Comparison of ENCODE assay signal across 16 cellular contexts in the genomic region with DNA sequence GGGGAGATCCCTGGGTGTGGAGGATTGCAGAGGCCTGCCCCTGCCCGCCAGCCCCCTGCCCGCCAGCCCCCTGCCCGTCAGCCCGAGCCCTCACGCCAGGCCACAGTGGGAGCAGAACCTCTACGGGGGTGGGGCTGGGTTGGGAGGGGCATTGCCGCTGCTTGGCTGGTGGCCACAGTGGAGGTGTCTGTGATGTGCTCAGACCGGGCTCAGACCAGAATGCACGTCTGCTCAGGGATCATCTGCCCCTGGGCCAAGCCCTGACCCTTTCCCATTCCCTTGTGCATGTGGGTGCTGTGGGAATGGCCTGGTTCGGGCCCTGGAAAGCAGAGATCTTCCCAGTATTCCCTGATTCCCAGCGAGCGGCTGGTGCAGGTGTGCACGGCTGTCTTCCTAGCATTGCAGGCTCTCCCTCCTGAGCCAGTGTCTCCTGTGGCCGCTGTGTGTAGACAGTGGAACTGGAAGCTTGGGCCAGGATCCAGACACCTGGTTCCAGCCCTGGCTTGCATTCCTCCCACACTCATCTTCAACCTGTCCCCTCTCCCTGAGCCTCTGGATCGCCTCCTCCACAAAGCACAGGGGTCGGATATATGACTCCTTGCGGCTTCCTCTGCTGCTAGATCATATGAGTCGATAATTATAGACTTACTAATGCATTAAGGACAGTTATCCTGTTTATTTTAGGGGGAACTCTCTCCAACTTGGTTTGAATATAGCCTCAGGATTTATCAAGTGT.
A peak's percentile ranks its signal among the peaks of the same experiment; 100 is the strongest.
DNase-seq lines count a peak whose midpoint lies in the region; ATAC-seq, FAIRE-seq and TF ChIP-seq lines count a peak whose summit lies in the region.
"Had no signal": no experiment of that assay in that cellular context is flagged by ENCODE, and none has a peak within 500 bp of the region (broad histone marks: within the 10 kb centered on the region; RNA-seq: fewer than 3 reads in every experiment).

No MANE protein-coding gene starts in this region.

- FAIRE-seq in kidney (lab: Jason Lieb, UNC), result no peak
- FAIRE-seq: islet of Langerhans, K562, pancreas had no signal

- no peaks in the 10 kb centered on the region for H3K9me2 ChIP-seq in OCI-LY7 (ENCODE audit: insufficient read depth, low read length)

- TF ChIP-seq CTCF in kidney (IDR thresholded peaks at IDR 0.05; ENCODE audit: borderline replicate concordance, extremely low read depth, insufficient read depth) (no peak), OCI-LY7 (conservative IDR thresholded peaks at IDR 0.05; ENCODE audit: low read length) (no peak)

- ATAC-seq in activated naive CD8-positive, alpha-beta T cell treated with anti-CD3 and anti-CD28 coated beads, Interleukin-2, amount 50 U/mL, for 24 hours, result no peak
- ATAC-seq in HG03196 (IDR thresholded peaks at IDR 0.05; ENCODE audit: unreplicated experiment), result no peak
- ATAC-seq in GM18858 (IDR thresholded peaks at IDR 0.05; ENCODE audit: unreplicated experiment), result no peak
- ATAC-seq: body of pancreas, K562, pancreas had no signal

- H3K9me3 ChIP-seq in kidney (ENCODE audit: control insufficient read depth in 1 of 2, low read length in 2 of 2) (no peaks in the 10 kb centered on the region), OCI-LY7 (ENCODE audit: low read length) (no peaks in the 10 kb centered on the region)
- H3K9me3 ChIP-seq: BE2C, body of pancreas, pancreas had no signal

- H3K27ac Mint-ChIP-seq in activated naive CD4-positive, alpha-beta T cell treated with anti-CD3 and anti-CD28 coated beads, Interleukin-2, amount 50 U/mL, for 24 hours, result peak overlapping the region; percentile 51
- H3K27ac Mint-ChIP-seq in activated naive CD8-positive, alpha-beta T cell treated with anti-CD3 and anti-CD28 coated beads, Interleukin-2, amount 50 U/mL, for 24 hours, result peak overlapping the region; percentile 41
- H3K27ac Mint-ChIP-seq: activated CD4-positive, alpha-beta memory T cell treated with anti-CD3 and anti-CD28 coated beads, Interleukin-2, amount 10 ng/mL, durations not matched to agents 7 days and 5 days; H9 had no signal

- H3K4me1 ChIP-seq in kidney (ENCODE audit: control insufficient read depth in 1 of 2, insufficient read depth in 1 of 2, low read depth in 1 of 2, low read length in 2 of 2) (peaks cover 17 to 29% of the 10 kb centered on the region in 2 donors), OCI-LY7 (ENCODE audit: insufficient read depth, low read length, poor library complexity, severe bottlenecking) (peaks cover 6% of the 10 kb centered on the region)
- H3K4me1 ChIP-seq: BE2C had no signal

- H3K4me3 ChIP-seq in kidney (ENCODE audit: low read length in 2 of 2) (no peak overlapping the region), OCI-LY7 (ENCODE audit: low read depth, low read length, poor library complexity, severe bottlenecking) (no peak overlapping the region)
- H3K4me3 ChIP-seq: body of pancreas, K562, pancreas had no signal

- no peak overlapping the region for H3K4me3 Mint-ChIP-seq in activated naive CD4-positive, alpha-beta T cell treated with anti-CD3 and anti-CD28 coated beads, Interleukin-2, amount 50 U/mL, for 24 hours
- H3K4me3 Mint-ChIP-seq in activated naive CD8-positive, alpha-beta T cell treated with anti-CD3 and anti-CD28 coated beads, Interleukin-2, amount 50 U/mL, for 24 hours, result no peak overlapping the region
- H3K4me3 Mint-ChIP-seq: activated CD4-positive, alpha-beta memory T cell treated with anti-CD3 and anti-CD28 coated beads, Interleukin-2, amount 10 ng/mL, durations not matched to agents 7 days and 5 days; H9 had no signal

- POLR2A ChIA-PET in OCI-LY7 (lab: Charles Lee), result interaction anchor here (0.6 kb wide), 3 partner anchors 253 to 1307 kb away, joined by 3 read pairs; no protein-coding TSS in a partner anchor

- H3K36me3 ChIP-seq in kidney (ENCODE audit: control insufficient read depth in 1 of 2, insufficient read depth in 2 of 2, low read length in 2 of 2) (no peaks in the 10 kb centered on the region), OCI-LY7 (ENCODE audit: insufficient read depth, low read length) (no peaks in the 10 kb centered on the region)
- H3K36me3 ChIP-seq: BE2C, pancreas had no signal

- no peaks in the 10 kb centered on the region for H3K36me3 Mint-ChIP-seq in activated naive CD4-positive, alpha-beta T cell treated with anti-CD3 and anti-CD28 coated beads, Interleukin-2, amount 50 U/mL, for 24 hours
- H3K36me3 Mint-ChIP-seq in activated naive CD8-positive, alpha-beta T cell treated with anti-CD3 and anti-CD28 coated beads, Interleukin-2, amount 50 U/mL, for 24 hours (ENCODE audit: low read depth), result no peaks in the 10 kb centered on the region

- no peak overlapping the region for H2AFZ ChIP-seq in OCI-LY7 (ENCODE audit: low read length)

- H3K9ac ChIP-seq in kidney (ENCODE audit: low read length in 2 of 2), result no peak overlapping the region

- no peaks in the 10 kb centered on the region for H3K27me3 Mint-ChIP-seq in activated naive CD4-positive, alpha-beta T cell treated with anti-CD3 and anti-CD28 coated beads, Interleukin-2, amount 50 U/mL, for 24 hours
- no peaks in the 10 kb centered on the region for H3K27me3 Mint-ChIP-seq in activated naive CD8-positive, alpha-beta T cell treated with anti-CD3 and anti-CD28 coated beads, Interleukin-2, amount 50 U/mL, for 24 hours
- H3K27me3 Mint-ChIP-seq: activated CD4-positive, alpha-beta memory T cell treated with anti-CD3 and anti-CD28 coated beads, Interleukin-2, amount 10 ng/mL, durations not matched to agents 7 days and 5 days had no signal

- no TSS peak for BruUV-seq in OCI-LY7 (replicated peaks; lab: Mats Ljungman, UMichigan)

- H4K20me1 ChIP-seq in OCI-LY7 (ENCODE audit: insufficient read depth, low read length), result no peaks in the 10 kb centered on the region

- no peak overlapping the region for H3K4me2 ChIP-seq in OCI-LY7 (ENCODE audit: low read length)

- no peak for DNase-seq in activated naive CD4-positive, alpha-beta T cell treated with Interleukin-2 at 50 U/mL for 16 hours
- DNase-seq in activated naive CD8-positive, alpha-beta T cell treated with anti-CD3 and anti-CD28 coated beads, Interleukin-2, amount 50 U/mL, for 24 hours, result no peak
- peak; percentile 65 for DNase-seq in kidney
- peak; percentile 37 for DNase-seq in ureter (ENCODE audit: low spot score)
- no peak for DNase-seq in OCI-LY7 (ENCODE audit: low spot score)
- DNase-seq: activated CD4-positive, alpha-beta memory T cell treated with anti-CD3 and anti-CD28 coated beads, Interleukin-2, amount 10 ng/mL, durations not matched to agents 7 days and 5 days; BE2C; body of pancreas; H9; NCI-H446 treated with DMSO at 0.1 percent for 48 hours; pancreas had no signal

- no peaks in the 10 kb centered on the region for H3K79me2 ChIP-seq in OCI-LY7 (ENCODE audit: insufficient read depth, low read depth, low read length)

- CTCF ChIA-PET in OCI-LY7 (lab: Charles Lee; ENCODE audit: unreplicated experiment), result no interaction called here

- peaks cover 91% of the 10 kb centered on the region for H3K4me1 Mint-ChIP-seq in activated naive CD4-positive, alpha-beta T cell treated with anti-CD3 and anti-CD28 coated beads, Interleukin-2, amount 50 U/mL, for 24 hours
- H3K4me1 Mint-ChIP-seq in activated naive CD8-positive, alpha-beta T cell treated with anti-CD3 and anti-CD28 coated beads, Interleukin-2, amount 50 U/mL, for 24 hours, result peaks cover 86% of the 10 kb centered on the region

- no peaks in the 10 kb centered on the region for H3K9me3 Mint-ChIP-seq in activated naive CD4-positive, alpha-beta T cell treated with anti-CD3 and anti-CD28 coated beads, Interleukin-2, amount 50 U/mL, for 24 hours
- H3K9me3 Mint-ChIP-seq in activated naive CD8-positive, alpha-beta T cell treated with anti-CD3 and anti-CD28 coated beads, Interleukin-2, amount 50 U/mL, for 24 hours, result peaks cover 3% of the 10 kb centered on the region
- H3K9me3 Mint-ChIP-seq: activated CD4-positive, alpha-beta memory T cell treated with anti-CD3 and anti-CD28 coated beads, Interleukin-2, amount 10 ng/mL, durations not matched to agents 7 days and 5 days; H9 had no signal

- intact Hi-C loops in kidney (cut with DNase I), result no loop called here
- intact Hi-C loops in OCI-LY7 (cut with micrococcal nuclease; ENCODE audit: unreplicated experiment), result no loop called here

- no peak overlapping the region for H3K27ac ChIP-seq in kidney (ENCODE audit: low read depth in 2 of 2, low read length in 2 of 2)
- no peak overlapping the region for H3K27ac ChIP-seq in OCI-LY7 (ENCODE audit: low read depth, low read length, poor library complexity, severe bottlenecking)
- H3K27ac ChIP-seq: body of pancreas, pancreas had no signal

Comparison
In these comparisons a context has a peak if more than half of its experiments do, and no peak if none do; other contexts are left out.
1. DNase-seq: peak in kidney (single experiment) and ureter (single experiment); none in activated naive CD4-positive, alpha-beta T cell treated with Interleukin-2 at 50 U/mL for 16 hours (single experiment), activated naive CD8-positive, alpha-beta T cell treated with anti-CD3 and anti-CD28 coated beads, Interleukin-2, amount 50 U/mL, for 24 hours (single experiment) and OCI-LY7 (single experiment).